In genomic region chr1:243388276-243388675, GRCh38 we compare ENCODE assay signal across 15 cellular contexts.
DNase-seq lines count a peak whose midpoint lies in the region; ATAC-seq and TF ChIP-seq lines count a peak whose summit lies in the region.
"Had no signal": no experiment of that assay in that cellular context is flagged by ENCODE, and none has a peak within 500 bp of the region (broad histone marks: within the 10 kb centered on the region; RNA-seq: fewer than 3 reads in every experiment).

No MANE protein-coding gene starts in this region.

- no peak for TF ChIP-seq CTCF in NB4 (IDR thresholded peaks at IDR 0.05; ENCODE audit: low read depth, low read length)

- peak; percentile 33 to 46 for DNase-seq in Kasumi-1 (lab: John Stamatoyannopoulos, UW)
- DNase-seq in NB4 (ENCODE audit: low read depth): peak; percentile 2
- DNase-seq in SKM-1 treated with dmso at 0.1 percent for 144 hours (lab: John Stamatoyannopoulos, UW; ENCODE audit: unreplicated experiment): peak; percentile 52
- DNase-seq in pons (ENCODE audit: low spot score): peak; percentile 7
- DNase-seq in NCI-H2196 treated with DMSO at 0.1 percent for 48 hours (lab: John Stamatoyannopoulos, UW; ENCODE audit: unreplicated experiment): no peak
- DNase-seq in NCI-H2029 (lab: John Stamatoyannopoulos, UW): no peak
- DNase-seq: 8988T; CD4-positive, alpha-beta memory T cell; DMS153; DMS79; GDM1; HCEC 1CT had no signal

- TF ChIP-seq POLR2A in NB4 (IDR thresholded peaks at IDR 0.05; ENCODE audit: extremely low read depth, insufficient read length): no peak

- H3K4me3 ChIP-seq in NB4 (ENCODE audit: low read depth, low read length): no peak overlapping the region
- H3K4me3 ChIP-seq: BLaER1, GM23338 had no signal

- ATAC-seq in HG02970 (IDR thresholded peaks at IDR 0.05; ENCODE audit: low FRiP score, unreplicated experiment): no peak
- ATAC-seq: GM23338 had no signal

Comparison
In these comparisons a context has a peak if more than half of its experiments do, and no peak if none do; other contexts are left out.
1. DNase-seq: peak in Kasumi-1 (2 of 2), NB4 (single experiment), SKM-1 treated with dmso at 0.1 percent for 144 hours (single experiment) and pons (single experiment); none in NCI-H2196 treated with DMSO at 0.1 percent for 48 hours (single experiment) and NCI-H2029 (single experiment).